ENCODE assay signal across 24 cellular contexts in genomic region chr15:76075060-76075459, GRCh38. TPM values are rescaled to one million over a fixed set of nuclear protein-coding genes. Genes with fewer than 3 reads are reported as not detected.
"Had no signal": no experiment of that assay in that cellular context is flagged by ENCODE, and none has a peak within 500 bp of the region (broad histone marks: within the 10 kb centered on the region; RNA-seq: fewer than 3 reads in every experiment).

No MANE protein-coding gene starts in this region.

- H3K27ac ChIP-seq: esophagus squamous epithelium, gastroesophageal sphincter, heart left ventricle, pancreas, psoas muscle, right atrium auricular region, spleen, upper lobe of right lung, WERI-Rb-1 had no signal

- H3K4me3 ChIP-seq: esophagus squamous epithelium, gastroesophageal sphincter, heart left ventricle, pancreas, psoas muscle, right atrium auricular region, spleen, upper lobe of right lung had no signal

- DNase-seq: activated CD4-positive, alpha-beta T cell treated with anti-CD3 and anti-CD28 coated beads, Interleukin-2, amount 10 ng/mL, durations not matched to agents 7 days and 5 days; activated CD4-positive, CD25-positive, alpha-beta regulatory T cell treated with anti-CD3 and anti-CD28 coated beads, Interleukin-2, amount 50 U/mL, for 72 hours; activated CD8-positive, alpha-beta T cell treated with anti-CD3 and anti-CD28 coated beads for 36 hours; activated gamma-delta T cell treated with Interleukin-2 at 50 U/mL for 16 hours; activated T-cell treated with anti-CD3 and anti-CD28 coated beads, Interleukin-2, amount 50 U/mL, for 1 hour; aorta; effector memory CD8-positive, alpha-beta T cell; esophagus squamous epithelium; heart left ventricle; left cardiac atrium; pancreas; psoas muscle; spleen; stimulated activated CD4-positive, alpha-beta T cell treated with anti-CD3 and anti-CD28 coated beads, Interleukin-4, amount 100 ng/mL, for 1 hour; stimulated activated naive CD4-positive, alpha-beta T cell; upper lobe of right lung; WERI-Rb-1 had no signal

- FAIRE-seq: colon, endothelial cell of umbilical vein, islet of Langerhans, pancreas had no signal

- H3K27me3 ChIP-seq: esophagus squamous epithelium, gastroesophageal sphincter, heart left ventricle, pancreas, right atrium auricular region, spleen, upper lobe of right lung had no signal

- H3K36me3 ChIP-seq: esophagus squamous epithelium, gastroesophageal sphincter, heart left ventricle, pancreas, right atrium auricular region, spleen, upper lobe of right lung, WERI-Rb-1 had no signal

- ATAC-seq: activated CD8-positive, alpha-beta T cell treated with anti-CD3 and anti-CD28 coated beads for 36 hours; effector memory CD8-positive, alpha-beta T cell; gastroesophageal sphincter; heart left ventricle; left cardiac atrium; pancreas; psoas muscle; upper lobe of right lung had no signal

RNA-seq across cellular contexts. Expression of gene TMEM266, which starts 15.3 kb away (rescaled TPM):
- total RNA-seq: activated CD4-positive, alpha-beta T cell treated with anti-CD3 and anti-CD28 coated beads, Interleukin-2, amount 10 ng/mL, durations not matched to agents 7 days and 5 days; dermis microvascular lymphatic vessel endothelial cell; endothelial cell of umbilical vein; T-helper 2 cell treated with Interferon-gamma antibody and Interleukin-4, amounts not matched to agents 100 ng/mL and 5 ng/mL, for 36 hours had no signal
